ENCODE assay signal across 1 cellular context in the genomic region with DNA sequence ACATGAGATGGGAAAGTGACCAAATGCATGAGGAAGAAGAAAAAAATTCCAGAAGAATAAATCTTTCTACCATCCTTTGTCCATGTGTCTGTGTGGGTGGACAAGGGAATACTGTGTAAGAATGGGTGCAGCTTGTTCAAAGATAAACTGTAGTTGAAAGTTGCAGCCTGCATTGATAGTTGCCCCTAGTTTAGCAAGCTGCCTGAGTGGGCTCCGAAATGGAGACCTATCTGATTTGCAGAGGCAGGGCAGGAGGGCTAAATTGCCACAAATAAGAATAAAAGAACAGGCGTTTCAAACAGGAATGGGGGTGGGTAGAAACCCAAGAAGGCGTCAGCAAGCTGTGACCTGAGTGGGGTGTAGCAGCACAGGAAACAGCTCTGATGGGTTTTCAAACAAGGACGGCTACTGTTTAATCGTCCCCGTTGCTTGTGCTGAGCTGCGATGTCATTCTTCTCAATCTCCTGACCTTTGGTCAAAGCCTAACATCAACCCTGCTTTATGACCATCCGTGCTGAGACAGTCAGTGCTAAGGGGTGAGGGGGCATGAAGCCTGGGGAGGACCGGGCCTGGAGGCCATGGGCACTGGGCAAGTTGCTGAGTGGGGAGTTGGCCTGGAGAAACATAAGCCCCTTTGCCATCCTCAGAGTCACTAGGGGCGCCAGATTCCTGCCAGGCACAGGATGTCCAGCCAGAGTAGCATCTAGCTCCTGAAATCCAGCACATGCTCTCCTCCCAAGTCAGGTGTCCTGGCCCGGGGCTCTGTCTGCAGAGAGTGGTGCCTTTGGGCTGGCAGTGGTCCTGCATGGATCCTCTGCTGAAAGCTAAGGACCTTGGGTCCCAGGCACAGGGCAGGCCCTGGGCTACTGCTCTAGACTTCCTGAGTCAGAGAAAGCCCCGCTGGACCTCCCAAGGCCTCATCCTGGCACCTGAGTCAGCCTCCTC.
TF ChIP-seq lines count a peak whose summit lies in the region.

No MANE protein-coding gene starts in this region.

TF ChIP-seq in HepG2, 621 proteins besides CTCF, POLR2A, EP300 and RAD21 (continued from another document and continues in another):
- TF ChIP-seq ZMYM3 (CRISPR knock-in tag; IDR thresholded peaks at IDR 0.05): peak; percentile 49; the same call in 1 of the 2 replicates
- TF ChIP-seq ATF3 (CRISPR knock-in tag; IDR thresholded peaks at IDR 0.05): peak; percentile 9; the same call in 1 of the 2 replicates
- no peak for TF ChIP-seq ZNF30 (CRISPR knock-in tag; IDR thresholded peaks at IDR 0.05)
- no peak for TF ChIP-seq IKZF1 (IDR thresholded peaks at IDR 0.05)
- TF ChIP-seq, protein P1, sequence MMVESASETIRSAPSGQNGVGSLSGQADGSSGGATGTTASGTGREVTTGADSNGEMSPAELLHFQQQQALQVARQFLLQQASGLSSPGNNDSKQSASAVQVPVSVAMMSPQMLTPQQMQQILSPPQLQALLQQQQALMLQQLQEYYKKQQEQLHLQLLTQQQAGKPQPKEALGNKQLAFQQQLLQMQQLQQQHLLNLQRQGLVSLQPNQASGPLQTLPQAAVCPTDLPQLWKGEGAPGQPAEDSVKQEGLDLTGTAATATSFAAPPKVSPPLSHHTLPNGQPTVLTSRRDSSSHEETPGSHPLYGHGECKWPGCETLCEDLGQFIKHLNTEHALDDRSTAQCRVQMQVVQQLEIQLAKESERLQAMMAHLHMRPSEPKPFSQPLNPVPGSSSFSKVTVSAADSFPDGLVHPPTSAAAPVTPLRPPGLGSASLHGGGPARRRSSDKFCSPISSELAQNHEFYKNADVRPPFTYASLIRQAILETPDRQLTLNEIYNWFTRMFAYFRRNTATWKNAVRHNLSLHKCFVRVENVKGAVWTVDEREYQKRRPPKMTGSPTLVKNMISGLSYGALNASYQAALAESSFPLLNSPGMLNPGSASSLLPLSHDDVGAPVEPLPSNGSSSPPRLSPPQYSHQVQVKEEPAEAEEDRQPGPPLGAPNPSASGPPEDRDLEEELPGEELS (CRISPR knock-in tag; IDR thresholded peaks at IDR 0.05): peak; percentile 24; the same call in 1 of the 2 replicates
- TF ChIP-seq PLSCR1 (CRISPR knock-in tag; IDR thresholded peaks at IDR 0.05; ENCODE audit: borderline replicate concordance): no peak
- no peak for TF ChIP-seq RNF2 (conservative IDR thresholded peaks at IDR 0.05; ENCODE audit: low read depth)
- TF ChIP-seq, protein P2, sequence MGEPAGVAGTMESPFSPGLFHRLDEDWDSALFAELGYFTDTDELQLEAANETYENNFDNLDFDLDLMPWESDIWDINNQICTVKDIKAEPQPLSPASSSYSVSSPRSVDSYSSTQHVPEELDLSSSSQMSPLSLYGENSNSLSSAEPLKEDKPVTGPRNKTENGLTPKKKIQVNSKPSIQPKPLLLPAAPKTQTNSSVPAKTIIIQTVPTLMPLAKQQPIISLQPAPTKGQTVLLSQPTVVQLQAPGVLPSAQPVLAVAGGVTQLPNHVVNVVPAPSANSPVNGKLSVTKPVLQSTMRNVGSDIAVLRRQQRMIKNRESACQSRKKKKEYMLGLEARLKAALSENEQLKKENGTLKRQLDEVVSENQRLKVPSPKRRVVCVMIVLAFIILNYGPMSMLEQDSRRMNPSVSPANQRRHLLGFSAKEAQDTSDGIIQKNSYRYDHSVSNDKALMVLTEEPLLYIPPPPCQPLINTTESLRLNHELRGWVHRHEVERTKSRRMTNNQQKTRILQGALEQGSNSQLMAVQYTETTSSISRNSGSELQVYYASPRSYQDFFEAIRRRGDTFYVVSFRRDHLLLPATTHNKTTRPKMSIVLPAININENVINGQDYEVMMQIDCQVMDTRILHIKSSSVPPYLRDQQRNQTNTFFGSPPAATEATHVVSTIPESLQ (CRISPR knock-in tag; conservative IDR thresholded peaks at IDR 0.05): no peak
- TF ChIP-seq, protein P3, sequence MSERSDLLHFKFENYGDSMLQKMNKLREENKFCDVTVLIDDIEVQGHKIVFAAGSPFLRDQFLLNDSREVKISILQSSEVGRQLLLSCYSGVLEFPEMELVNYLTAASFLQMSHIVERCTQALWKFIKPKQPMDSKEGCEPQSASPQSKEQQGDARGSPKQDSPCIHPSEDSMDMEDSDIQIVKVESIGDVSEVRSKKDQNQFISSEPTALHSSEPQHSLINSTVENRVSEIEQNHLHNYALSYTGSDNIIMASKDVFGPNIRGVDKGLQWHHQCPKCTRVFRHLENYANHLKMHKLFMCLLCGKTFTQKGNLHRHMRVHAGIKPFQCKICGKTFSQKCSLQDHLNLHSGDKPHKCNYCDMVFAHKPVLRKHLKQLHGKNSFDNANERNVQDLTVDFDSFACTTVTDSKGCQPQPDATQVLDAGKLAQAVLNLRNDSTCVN (CRISPR knock-in tag; IDR thresholded peaks at IDR 0.05; ENCODE audit: borderline replicate concordance): no peak
- no peak for TF ChIP-seq HES4 (CRISPR knock-in tag; IDR thresholded peaks at IDR 0.05; ENCODE audit: borderline replicate concordance)
- TF ChIP-seq MXI1 (IDR thresholded peaks at IDR 0.05; ENCODE audit: borderline replicate concordance, low read depth, low read length): no peak
- no peak for TF ChIP-seq KDM2A (CRISPR knock-in tag; IDR thresholded peaks at IDR 0.05; ENCODE audit: borderline replicate concordance, low read depth)
- no peak for TF ChIP-seq RELA (CRISPR knock-in tag; IDR thresholded peaks at IDR 0.05)
- no peak for TF ChIP-seq FOXA1 (IDR thresholded peaks at IDR 0.05)
- peak; percentile 26; the same call in 1 of the 2 replicates for TF ChIP-seq FOXA1 (CRISPR knock-in tag; IDR thresholded peaks at IDR 0.05)
- TF ChIP-seq ZBTB39 (CRISPR knock-in tag; IDR thresholded peaks at IDR 0.05): no peak
- TF ChIP-seq THYN1 (CRISPR knock-in tag; IDR thresholded peaks at IDR 0.05; ENCODE audit: borderline replicate concordance, low read depth): 0 out of 2 replicates have a peak, but pooled peaks have one; percentile 48
- TF ChIP-seq, protein P4, sequence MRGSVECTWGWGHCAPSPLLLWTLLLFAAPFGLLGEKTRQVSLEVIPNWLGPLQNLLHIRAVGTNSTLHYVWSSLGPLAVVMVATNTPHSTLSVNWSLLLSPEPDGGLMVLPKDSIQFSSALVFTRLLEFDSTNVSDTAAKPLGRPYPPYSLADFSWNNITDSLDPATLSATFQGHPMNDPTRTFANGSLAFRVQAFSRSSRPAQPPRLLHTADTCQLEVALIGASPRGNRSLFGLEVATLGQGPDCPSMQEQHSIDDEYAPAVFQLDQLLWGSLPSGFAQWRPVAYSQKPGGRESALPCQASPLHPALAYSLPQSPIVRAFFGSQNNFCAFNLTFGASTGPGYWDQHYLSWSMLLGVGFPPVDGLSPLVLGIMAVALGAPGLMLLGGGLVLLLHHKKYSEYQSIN (CRISPR knock-in tag; IDR thresholded peaks at IDR 0.05; ENCODE audit: borderline replicate concordance): no peak
- peak; percentile 49 for TF ChIP-seq ZFP91 (CRISPR knock-in tag; IDR thresholded peaks at IDR 0.05; ENCODE audit: borderline replicate concordance)
- TF ChIP-seq TRAFD1 (CRISPR knock-in tag; IDR thresholded peaks at IDR 0.05; ENCODE audit: borderline replicate concordance): no peak
- TF ChIP-seq TBL1XR1 (IDR thresholded peaks at IDR 0.05; ENCODE audit: borderline replicate concordance, low read length, partially characterized antibody): no peak
- no peak for TF ChIP-seq ZNF430 (CRISPR knock-in tag; IDR thresholded peaks at IDR 0.05)
- no peak for TF ChIP-seq SP1 (IDR thresholded peaks at IDR 0.05)
- no peak for TF ChIP-seq SP1 (CRISPR knock-in tag; IDR thresholded peaks at IDR 0.05)
- TF ChIP-seq, protein P5, sequence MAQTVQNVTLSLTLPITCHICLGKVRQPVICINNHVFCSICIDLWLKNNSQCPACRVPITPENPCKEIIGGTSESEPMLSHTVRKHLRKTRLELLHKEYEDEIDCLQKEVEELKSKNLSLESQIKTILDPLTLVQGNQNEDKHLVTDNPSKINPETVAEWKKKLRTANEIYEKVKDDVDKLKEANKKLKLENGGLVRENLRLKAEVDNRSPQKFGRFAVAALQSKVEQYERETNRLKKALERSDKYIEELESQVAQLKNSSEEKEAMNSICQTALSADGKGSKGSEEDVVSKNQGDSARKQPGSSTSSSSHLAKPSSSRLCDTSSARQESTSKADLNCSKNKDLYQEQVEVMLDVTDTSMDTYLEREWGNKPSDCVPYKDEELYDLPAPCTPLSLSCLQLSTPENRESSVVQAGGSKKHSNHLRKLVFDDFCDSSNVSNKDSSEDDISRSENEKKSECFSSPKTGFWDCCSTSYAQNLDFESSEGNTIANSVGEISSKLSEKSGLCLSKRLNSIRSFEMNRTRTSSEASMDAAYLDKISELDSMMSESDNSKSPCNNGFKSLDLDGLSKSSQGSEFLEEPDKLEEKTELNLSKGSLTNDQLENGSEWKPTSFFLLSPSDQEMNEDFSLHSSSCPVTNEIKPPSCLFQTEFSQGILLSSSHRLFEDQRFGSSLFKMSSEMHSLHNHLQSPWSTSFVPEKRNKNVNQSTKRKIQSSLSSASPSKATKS (CRISPR knock-in tag; IDR thresholded peaks at IDR 0.05): no peak
- TF ChIP-seq ZBTB20 (CRISPR knock-in tag; IDR thresholded peaks at IDR 0.05; ENCODE audit: borderline replicate concordance, low read depth): 0 out of 2 replicates have a peak, but pooled peaks have one; percentile 18
- no peak for TF ChIP-seq MEIS2 (CRISPR knock-in tag; IDR thresholded peaks at IDR 0.05)
- TF ChIP-seq, protein P6, sequence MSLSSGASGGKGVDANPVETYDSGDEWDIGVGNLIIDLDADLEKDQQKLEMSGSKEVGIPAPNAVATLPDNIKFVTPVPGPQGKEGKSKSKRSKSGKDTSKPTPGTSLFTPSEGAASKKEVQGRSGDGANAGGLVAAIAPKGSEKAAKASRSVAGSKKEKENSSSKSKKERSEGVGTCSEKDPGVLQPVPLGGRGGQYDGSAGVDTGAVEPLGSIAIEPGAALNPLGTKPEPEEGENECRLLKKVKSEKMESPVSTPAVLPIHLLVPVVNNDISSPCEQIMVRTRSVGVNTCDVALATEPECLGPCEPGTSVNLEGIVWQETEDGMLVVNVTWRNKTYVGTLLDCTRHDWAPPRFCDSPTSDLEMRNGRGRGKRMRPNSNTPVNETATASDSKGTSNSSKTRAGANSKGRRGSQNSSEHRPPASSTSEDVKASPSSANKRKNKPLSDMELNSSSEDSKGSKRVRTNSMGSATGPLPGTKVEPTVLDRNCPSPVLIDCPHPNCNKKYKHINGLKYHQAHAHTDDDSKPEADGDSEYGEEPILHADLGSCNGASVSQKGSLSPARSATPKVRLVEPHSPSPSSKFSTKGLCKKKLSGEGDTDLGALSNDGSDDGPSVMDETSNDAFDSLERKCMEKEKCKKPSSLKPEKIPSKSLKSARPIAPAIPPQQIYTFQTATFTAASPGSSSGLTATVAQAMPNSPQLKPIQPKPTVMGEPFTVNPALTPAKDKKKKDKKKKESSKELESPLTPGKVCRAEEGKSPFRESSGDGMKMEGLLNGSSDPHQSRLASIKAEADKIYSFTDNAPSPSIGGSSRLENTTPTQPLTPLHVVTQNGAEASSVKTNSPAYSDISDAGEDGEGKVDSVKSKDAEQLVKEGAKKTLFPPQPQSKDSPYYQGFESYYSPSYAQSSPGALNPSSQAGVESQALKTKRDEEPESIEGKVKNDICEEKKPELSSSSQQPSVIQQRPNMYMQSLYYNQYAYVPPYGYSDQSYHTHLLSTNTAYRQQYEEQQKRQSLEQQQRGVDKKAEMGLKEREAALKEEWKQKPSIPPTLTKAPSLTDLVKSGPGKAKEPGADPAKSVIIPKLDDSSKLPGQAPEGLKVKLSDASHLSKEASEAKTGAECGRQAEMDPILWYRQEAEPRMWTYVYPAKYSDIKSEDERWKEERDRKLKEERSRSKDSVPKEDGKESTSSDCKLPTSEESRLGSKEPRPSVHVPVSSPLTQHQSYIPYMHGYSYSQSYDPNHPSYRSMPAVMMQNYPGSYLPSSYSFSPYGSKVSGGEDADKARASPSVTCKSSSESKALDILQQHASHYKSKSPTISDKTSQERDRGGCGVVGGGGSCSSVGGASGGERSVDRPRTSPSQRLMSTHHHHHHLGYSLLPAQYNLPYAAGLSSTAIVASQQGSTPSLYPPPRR (CRISPR knock-in tag; IDR thresholded peaks at IDR 0.05; ENCODE audit: borderline replicate concordance): peak; percentile 39; the same call in 1 of the 2 replicates
- TF ChIP-seq HDAC2 (CRISPR knock-in tag; IDR thresholded peaks at IDR 0.05): peak; percentile 48; the same call in 1 of the 2 replicates
